8 cellular contexts compared by ENCODE assay signal in the genomic region with DNA sequence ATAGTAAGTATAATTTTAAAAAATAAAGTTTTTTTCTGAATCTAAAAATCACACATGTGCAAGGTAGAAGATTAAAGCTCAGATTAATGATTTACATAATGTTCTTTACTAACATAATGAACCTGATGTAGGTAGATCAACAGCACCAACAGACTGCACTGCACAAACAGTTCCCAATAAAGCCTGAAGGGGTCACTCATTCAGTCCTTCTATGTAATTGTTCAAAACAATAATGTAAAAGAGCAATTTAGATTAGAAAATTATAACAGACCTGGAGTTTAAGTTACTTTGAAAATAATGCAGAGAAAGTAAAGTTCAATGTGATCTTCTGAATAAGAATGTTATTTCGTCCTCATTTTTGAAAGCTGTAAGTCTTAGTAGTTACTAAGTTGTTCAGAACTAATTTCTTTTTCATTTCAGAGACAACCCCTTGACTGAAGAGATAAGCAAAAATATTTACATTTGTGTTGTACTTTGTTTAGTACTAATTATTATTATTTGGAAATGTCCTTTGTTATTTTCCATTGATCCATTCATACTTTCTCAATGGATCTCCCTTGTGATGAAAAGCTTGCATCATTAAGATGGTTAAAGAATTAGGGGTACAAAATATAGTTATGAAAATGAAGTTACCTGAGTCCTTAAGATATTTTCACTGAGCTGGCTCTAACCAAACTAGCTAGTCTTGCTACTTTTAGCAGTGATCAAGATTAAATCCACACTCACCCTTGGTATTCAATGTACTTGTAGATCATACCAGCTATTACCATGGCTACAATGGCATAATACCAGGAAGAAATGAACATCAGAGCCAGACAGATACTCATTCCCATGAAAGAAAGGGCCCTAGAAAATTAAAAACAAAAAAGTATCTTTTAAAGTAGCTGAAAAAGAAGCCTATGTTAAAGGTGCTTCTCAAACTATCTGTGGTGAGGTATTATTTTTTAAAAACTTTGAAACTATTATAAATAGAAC.
DNase-seq lines count a peak whose midpoint lies in the region; ATAC-seq, FAIRE-seq and TF ChIP-seq lines count a peak whose summit lies in the region.

No MANE protein-coding gene starts in this region.

- H4K20me1 ChIP-seq in DND-41 (ENCODE audit: insufficient read depth, low read length), result no peaks in the 10 kb centered on the region

- H3K9me3 ChIP-seq in DND-41 (ENCODE audit: insufficient read depth, low read length, severe bottlenecking), result no peaks in the 10 kb centered on the region

- H3K79me2 ChIP-seq in DND-41 (ENCODE audit: insufficient read depth, low read length), result no peaks in the 10 kb centered on the region

- H2AFZ ChIP-seq in DND-41 (ENCODE audit: low read depth, low read length), result no peak overlapping the region

- DNase-seq in DND-41, result peak; percentile 16
- peak; percentile 21 for DNase-seq in NCI-H526 treated with DMSO at 0.1 percent for 48 hours (lab: John Stamatoyannopoulos, UW)
- peak; percentile 45 for DNase-seq in astrocyte of the hippocampus (ENCODE audit: low read depth, low spot score)
- peak; percentile 56 for DNase-seq in superior temporal gyrus (ENCODE audit: extremely low spot score)
- DNase-seq in NCI-H510A treated with DMSO at 0.1 percent for 48 hours (lab: John Stamatoyannopoulos, UW), result no peak
- DNase-seq in DMS153 (lab: John Stamatoyannopoulos, UW), result no peak

- no peaks in the 10 kb centered on the region for H3K27me3 ChIP-seq in DND-41 (ENCODE audit: insufficient read depth, low read length, poor library complexity)

- ATAC-seq in DND-41 (ENCODE audit: insufficient read depth, low read depth), result peak; percentile 73; the same call in 2 of the 3 replicates
- peak; percentile 84 for ATAC-seq in GM19467 (IDR thresholded peaks at IDR 0.05; ENCODE audit: unreplicated experiment)

- no peak overlapping the region for H3K9ac ChIP-seq in DND-41 (ENCODE audit: low read depth, low read length)

- no peak overlapping the region for H3K27ac ChIP-seq in DND-41 (ENCODE audit: low read length)

- peak; percentile 65 for TF ChIP-seq CTCF in DND-41 (IDR thresholded peaks at IDR 0.05; ENCODE audit: borderline replicate concordance, extremely low read depth, low read length, poor library complexity, severe bottlenecking)

- H3K36me3 ChIP-seq in DND-41 (ENCODE audit: insufficient read depth, low read length), result peaks cover 14% of the 10 kb centered on the region; the same call in 1 of the 2 replicates

- H3K4me2 ChIP-seq in DND-41 (ENCODE audit: insufficient read depth, low read length), result no peak overlapping the region

- no peaks in the 10 kb centered on the region for H3K4me1 ChIP-seq in DND-41 (ENCODE audit: insufficient read depth, low read length)

- FAIRE-seq in islet of Langerhans (lab: Jason Lieb, UNC), result peak; percentile 97

- H3K4me3 ChIP-seq in DND-41 (ENCODE audit: low read depth in 1 of 2, low read length in 2 of 2), result no peak overlapping the region

Comparison
In these comparisons a context has a peak if more than half of its experiments do, and no peak if none do; other contexts are left out.
1. DNase-seq: peak in DND-41 (single experiment), NCI-H526 treated with DMSO at 0.1 percent for 48 hours (single experiment), astrocyte of the hippocampus (single experiment) and superior temporal gyrus (single experiment); none in NCI-H510A treated with DMSO at 0.1 percent for 48 hours (single experiment) and DMS153 (single experiment).